8 cellular contexts compared by ENCODE assay signal in genomic region chr6:12288844-12289654, GRCh38. TPM values are rescaled to one million over a fixed set of nuclear protein-coding genes. Genes with fewer than 3 reads are reported as not detected.
DNase-seq lines count a peak whose midpoint lies in the region; ATAC-seq and TF ChIP-seq lines count a peak whose summit lies in the region.

No MANE protein-coding gene starts in this region.

- ATAC-seq in GM19351 (IDR thresholded peaks at IDR 0.05; ENCODE audit: unreplicated experiment), result peak; percentile 45
- ATAC-seq in stimulated activated naive CD8-positive, alpha-beta T cell treated with anti-CD3 and anti-CD28 coated beads, Interleukin-15, Interleukin-2, amounts not matched to agents 100 U/mL and 50 U/mL, for 24 hours, result peak; percentile 60
- ATAC-seq in GM19035 (IDR thresholded peaks at IDR 0.05; ENCODE audit: unreplicated experiment), result no peak

- H3K4me3 ChIP-seq in AG09309 (ENCODE audit: control insufficient read depth, low read depth, low read length), result peak overlapping the region; percentile 43

- TF ChIP-seq CTCF in AG09309 (IDR thresholded peaks at IDR 0.05; ENCODE audit: control insufficient read depth, insufficient read depth, low read depth, low read length, missing control alignments), result peak; percentile 90

- DNase-seq in AG09309 (ENCODE audit: low read depth) (no peak), NCI-H2227 (lab: John Stamatoyannopoulos, UW; ENCODE audit: unreplicated experiment) (peak; percentile 70), epidermal melanocyte (ENCODE audit: insufficient read length, low spot score) (peak; percentile 81), mucosa of gallbladder (ENCODE audit: low spot score) (peak; percentile 62)
- peak; percentile 68 to 77 for DNase-seq in activated CD4-positive, alpha-beta T cell treated with anti-CD3 and anti-CD28 coated beads, Interleukin-2, amount 50 U/mL, for 48 hours
- DNase-seq in stimulated activated naive CD8-positive, alpha-beta T cell treated with anti-CD3 and anti-CD28 coated beads, Interleukin-15, Interleukin-2, amounts not matched to agents 100 U/mL and 50 U/mL, for 24 hours, result peak; percentile 69

RNA-seq across cellular contexts. Expression of gene EDN1, which starts 1.1 kb away (rescaled TPM):
- 6.5 TPM for total RNA-seq in mucosa of gallbladder
